Comparison of ENCODE assay signal across 11 cellular contexts in genomic region chr15:31303434-31304073, GRCh38. TPM values are rescaled to one million over a fixed set of nuclear protein-coding genes. Genes with fewer than 3 reads are reported as not detected.
A peak's percentile ranks its signal among the peaks of the same experiment; 100 is the strongest.
DNase-seq lines count a peak whose midpoint lies in the region; ATAC-seq and TF ChIP-seq lines count a peak whose summit lies in the region.
"Had no signal": no experiment of that assay in that cellular context is flagged by ENCODE, and none has a peak within 500 bp of the region (broad histone marks: within the 10 kb centered on the region; RNA-seq: fewer than 3 reads in every experiment).

No MANE protein-coding gene starts in this region.

- TF ChIP-seq POLR2A in esophagus muscularis mucosa (IDR thresholded peaks at IDR 0.05; ENCODE audit: low read depth), result no peak

- peaks cover 17% of the 10 kb centered on the region for H3K4me1 Mint-ChIP-seq in osteocyte (ENCODE audit: unreplicated experiment)

- ATAC-seq in GM18907 (IDR thresholded peaks at IDR 0.05; ENCODE audit: unreplicated experiment), result no peak

- DNase-seq in NCI-H82 (lab: John Stamatoyannopoulos, UW) (peak; percentile 62), NCI-H82 treated with DMSO at 0.1 percent for 48 hours (lab: John Stamatoyannopoulos, UW; ENCODE audit: unreplicated experiment) (no peak), NCI-H69 (lab: John Stamatoyannopoulos, UW) (peak; percentile 71), esophagus muscularis mucosa (ENCODE audit: extremely low spot score) (peak; percentile 92), osteocyte (ENCODE audit: extremely low spot score, unreplicated experiment) (peak; percentile 65), dermis blood vessel endothelial cell (no peak), NCI-H2196 (lab: John Stamatoyannopoulos, UW; ENCODE audit: unreplicated experiment) (no peak)

- H3K4me3 ChIP-seq in esophagus muscularis mucosa, result no peak overlapping the region
- H3K4me3 ChIP-seq: gastrocnemius medialis, prostate gland, SJSA1 had no signal

- H3K4me1 ChIP-seq in esophagus muscularis mucosa, result peaks cover 33 to 55% (median 50%) of the 10 kb centered on the region in 4 donors
- H3K4me1 ChIP-seq: prostate gland, SJSA1 had no signal

- no peaks in the 10 kb centered on the region for H3K9me3 Mint-ChIP-seq in osteocyte (ENCODE audit: unreplicated experiment)

- peaks cover 28% of the 10 kb centered on the region for H3K27me3 Mint-ChIP-seq in osteocyte (ENCODE audit: unreplicated experiment)

- no peak for TF ChIP-seq EP300 in esophagus muscularis mucosa (IDR thresholded peaks at IDR 0.05)

- 60% methylated on average over 8 of the region's 8 CpGs for WGBS in esophagus muscularis mucosa

- no peak overlapping the region for H3K4me3 Mint-ChIP-seq in osteocyte (ENCODE audit: unreplicated experiment)

- H3K36me3 Mint-ChIP-seq in osteocyte (ENCODE audit: unreplicated experiment), result no peaks in the 10 kb centered on the region

- TF ChIP-seq CTCF in esophagus muscularis mucosa (IDR thresholded peaks at IDR 0.05), result no peak
- no peak for TF ChIP-seq CTCF in osteocyte (IDR thresholded peaks at IDR 0.05)

- H3K36me3 ChIP-seq in esophagus muscularis mucosa, result no peaks in the 10 kb centered on the region
- H3K36me3 ChIP-seq: gastrocnemius medialis, prostate gland, SJSA1 had no signal

- intact Hi-C loops in esophagus muscularis mucosa (cut with DNase I), result no loop called here

- H3K27ac Mint-ChIP-seq in osteocyte (ENCODE audit: unreplicated experiment), result no peak overlapping the region

- H3K27me3 ChIP-seq in esophagus muscularis mucosa, result peaks cover 0 to 11% (median 0%) of the 10 kb centered on the region in 4 donors
- H3K27me3 ChIP-seq: SJSA1 had no signal

- H3K9me3 ChIP-seq in esophagus muscularis mucosa, result no peaks in the 10 kb centered on the region
- H3K9me3 ChIP-seq: gastrocnemius medialis, prostate gland, SJSA1 had no signal

- no peak overlapping the region for H3K27ac ChIP-seq in esophagus muscularis mucosa (replicated peaks in 1 of 4)
- H3K27ac ChIP-seq: gastrocnemius medialis, prostate gland, SJSA1 had no signal

RNA-seq across cellular contexts. Expression of gene KLF13, which starts 23.1 kb away (rescaled TPM):
- total RNA-seq in esophagus muscularis mucosa (100 to 1,000 TPM in 1 of 4 donors, 10 to 100 TPM in 3; 57.3 to 109 (median 74.2) TPM), osteocyte (54.5 and 57.7 TPM in 2 replicates), dermis blood vessel endothelial cell (35.2 and 41.8 TPM in 2 replicates)

Comparison
In these comparisons a context has a peak if more than half of its experiments do, and no peak if none do; other contexts are left out.
1. DNase-seq: peak in NCI-H82 (single experiment), NCI-H69 (single experiment), esophagus muscularis mucosa (single experiment) and osteocyte (single experiment); none in NCI-H82 treated with DMSO at 0.1 percent for 48 hours (single experiment), dermis blood vessel endothelial cell (single experiment) and NCI-H2196 (single experiment).